Comparison of ENCODE assay signal across 8 cellular contexts in genomic region chr20:41833739-41834138, GRCh38.
"Had no signal": no experiment of that assay in that cellular context is flagged by ENCODE, and none has a peak within 500 bp of the region (broad histone marks: within the 10 kb centered on the region; RNA-seq: fewer than 3 reads in every experiment).

No MANE protein-coding gene starts in this region.

- H3K4me3 ChIP-seq: GM12878 had no signal

- FAIRE-seq: G401.6, GM12878, GM12891, GM12892, GM18507, GM19239 had no signal

- DNase-seq: GDM1, GF-D8 had no signal

- ATAC-seq: GM12878 had no signal
